ENCODE assay signal across 12 cellular contexts in genomic region chr4:158823461-158823873, GRCh38. TPM values are rescaled to one million over a fixed set of nuclear protein-coding genes. Genes with fewer than 3 reads are reported as not detected.
A peak's percentile ranks its signal among the peaks of the same experiment; 100 is the strongest.
DNase-seq lines count a peak whose midpoint lies in the region; ATAC-seq, FAIRE-seq and TF ChIP-seq lines count a peak whose summit lies in the region.
"Had no signal": no experiment of that assay in that cellular context is flagged by ENCODE, and none has a peak within 500 bp of the region (broad histone marks: within the 10 kb centered on the region; RNA-seq: fewer than 3 reads in every experiment).

No MANE protein-coding gene starts in this region.

- peaks cover 22 to 81% (median 50%) of the 10 kb centered on the region in 4 donors for H3K4me1 ChIP-seq in liver (ENCODE audit: control insufficient read depth in 4 of 4, insufficient read depth in 4 of 4, low read length in 3 of 4)
- peaks cover 100% of the 10 kb centered on the region for H3K4me1 ChIP-seq in HepG2 (ENCODE audit: insufficient read depth, low read length)
- H3K4me1 ChIP-seq in KMS-11 (ENCODE audit: low read depth, poor library complexity, severe bottlenecking): peaks cover 79% of the 10 kb centered on the region
- H3K4me1 ChIP-seq in subcutaneous abdominal adipose tissue (ENCODE audit: control insufficient read depth in 5 of 5, insufficient read depth in 5 of 5, low read length in 5 of 5): peaks cover 22 to 84% (median 78%) of the 10 kb centered on the region in 5 donors

- no peak for TF ChIP-seq POLR2A in HepG2 (IDR thresholded peaks at IDR 0.05; ENCODE audit: insufficient read depth in 1 of 2, low read depth in 2 of 2, low read length in 2 of 2)

- H3K27me3 ChIP-seq in liver (ENCODE audit: control insufficient read depth in 4 of 4, insufficient read depth in 4 of 4, low read length in 3 of 4) (no peaks in the 10 kb centered on the region), HepG2 (ENCODE audit: control insufficient read depth in 1 of 2, insufficient read depth in 2 of 2, low read length in 2 of 2) (no peaks in the 10 kb centered on the region), KMS-11 (ENCODE audit: insufficient read depth, low read depth) (no peaks in the 10 kb centered on the region), subcutaneous abdominal adipose tissue (ENCODE audit: control insufficient read depth in 5 of 5, insufficient read depth in 4 of 5, low read length in 5 of 5) (no peaks in the 10 kb centered on the region)
- H3K27me3 ChIP-seq: dorsolateral prefrontal cortex had no signal

- in situ Hi-C loops in HepG2 (cut with HindIII; ENCODE audit: extremely low pct_ligation_motif_present, low pct_unique_long_range_greater_than_20kb): no loop called here

- peaks cover 0 to 3% (median 0%) of the 10 kb centered on the region in 4 donors for H3K36me3 ChIP-seq in liver (ENCODE audit: control insufficient read depth in 4 of 4, insufficient read depth in 3 of 4, low read depth in 1 of 4, low read length in 3 of 4)
- peaks cover 1 to 4% of the 10 kb centered on the region in 2 experiments; a peak in 2 of 5 replicates for H3K36me3 ChIP-seq in HepG2 (replicated peaks in 1 of 2; ENCODE audit: control insufficient read depth in 1 of 2, insufficient read depth in 2 of 2, low read length in 2 of 2)
- H3K36me3 ChIP-seq in KMS-11 (ENCODE audit: insufficient read depth): no peaks in the 10 kb centered on the region
- H3K36me3 ChIP-seq in subcutaneous abdominal adipose tissue (ENCODE audit: control insufficient read depth in 5 of 5, insufficient read depth in 5 of 5, low read length in 5 of 5): peaks cover 0 to 5% (median 0%) of the 10 kb centered on the region in 5 donors

- peaks cover 50% of the 10 kb centered on the region for H3K79me2 ChIP-seq in HepG2 (ENCODE audit: insufficient read depth, low read length)
- H3K79me2 ChIP-seq in KMS-11 (ENCODE audit: insufficient read depth, low read depth): peaks cover 19% of the 10 kb centered on the region; the same call in 1 of the 2 replicates

- H3K27ac ChIP-seq in liver (ENCODE audit: low read depth in 1 of 2, low read length in 2 of 2) (peak overlapping the region; percentile 46 to 65), HepG2 (ENCODE audit: extremely low read length, insufficient read depth, low read length) (no peak overlapping the region), KMS-11 (peak overlapping the region; percentile 68; the same call in 1 of the 2 replicates), subcutaneous abdominal adipose tissue (ENCODE audit: low read depth, low read length) (peak overlapping the region; percentile 96)
- H3K27ac ChIP-seq: HL-60 had no signal

- no peak for TF ChIP-seq CTCF in liver (IDR thresholded peaks at IDR 0.05; ENCODE audit: low read depth, low read length, missing input control)
- no peak for TF ChIP-seq CTCF in HepG2 (CRISPR knock-in tag; IDR thresholded peaks at IDR 0.05)
- no peak for TF ChIP-seq CTCF in KMS-11 (conservative IDR thresholded peaks at IDR 0.05; ENCODE audit: low read depth, low read length)
- no peak for TF ChIP-seq CTCF in fibroblast of the aortic adventitia (IDR thresholded peaks at IDR 0.05; ENCODE audit: insufficient read depth, low read length)

- H3K9me3 ChIP-seq in liver (ENCODE audit: control insufficient read depth in 4 of 4, low read length in 3 of 4) (no peaks in the 10 kb centered on the region), HepG2 (ENCODE audit: low read length) (no peaks in the 10 kb centered on the region), subcutaneous abdominal adipose tissue (ENCODE audit: control insufficient read depth in 5 of 5, low read length in 5 of 5) (no peaks in the 10 kb centered on the region)

- CTCF ChIA-PET in HepG2 (lab: Yijun Ruan, JAX; ENCODE audit: low intra/inter-chr PET ratio, low total read pairs): no interaction called here

- no TSS peak for BruUV-seq in HepG2 (replicated peaks; lab: Mats Ljungman, UMichigan)

- no peak overlapping the region for H3K4me3 ChIP-seq in liver (ENCODE audit: low read depth in 1 of 3, low read length in 3 of 3)
- no peak overlapping the region for H3K4me3 ChIP-seq in HepG2 (replicated peaks in 1 of 3; ENCODE audit: insufficient read depth in 1 of 3, low read depth in 2 of 3, low read length in 3 of 3)
- no peak overlapping the region for H3K4me3 ChIP-seq in KMS-11 (IDR thresholded peaks at IDR 0.05; ENCODE audit: insufficient read depth, low read depth, low read length)
- no peak overlapping the region for H3K4me3 ChIP-seq in fibroblast of the aortic adventitia (ENCODE audit: low read depth, low read length)
- no peak overlapping the region for H3K4me3 ChIP-seq in subcutaneous abdominal adipose tissue (ENCODE audit: low read depth in 1 of 5, low read length in 5 of 5)
- H3K4me3 ChIP-seq: dorsolateral prefrontal cortex had no signal

- H3K4me2 ChIP-seq in HepG2 (ENCODE audit: low read depth, low read length): no peak overlapping the region
- peak overlapping the region; percentile 74; the same call in 1 of the 2 replicates for H3K4me2 ChIP-seq in KMS-11

- FAIRE-seq in HepG2 (lab: Jason Lieb, UNC): no peak
- FAIRE-seq: TTC549 had no signal

- no peak for DNase-seq in HepG2 (ENCODE audit: low spot score)
- DNase-seq in fibroblast of the aortic adventitia (ENCODE audit: low read depth): peak; percentile 85
- DNase-seq in NCI-H226: no peak
- DNase-seq: CD4-positive, alpha-beta memory T cell; dorsolateral prefrontal cortex had no signal

- H2AFZ ChIP-seq in HepG2 (ENCODE audit: low read length): no peak overlapping the region
- no peak overlapping the region for H2AFZ ChIP-seq in KMS-11 (ENCODE audit: low read depth)

- TF ChIP-seq RAD21 in liver (IDR thresholded peaks at IDR 0.05) (no peak), HepG2 (CRISPR knock-in tag; IDR thresholded peaks at IDR 0.05) (no peak)

- no peaks in the 10 kb centered on the region for H4K20me1 ChIP-seq in HepG2 (ENCODE audit: insufficient read depth, low read length)
- H4K20me1 ChIP-seq in KMS-11 (ENCODE audit: insufficient read depth): no peaks in the 10 kb centered on the region

- 54% methylated on average over 3 of the region's 3 CpGs for WGBS in liver
- 98% methylated on average over 3 of the region's 3 CpGs for WGBS in HepG2 (ENCODE audit: low lambda C conversion rate)

- intact Hi-C loops in HepG2 (cut with micrococcal nuclease; ENCODE audit: unreplicated experiment): no loop called here

- POLR2A ChIA-PET in HepG2 (lab: Yijun Ruan, JAX): interaction anchor here (0.6 kb wide), 1 partner anchor 18 kb away, joined by 3 read pairs; no protein-coding TSS in a partner anchor

- TF ChIP-seq EP300 in HepG2 (IDR thresholded peaks at IDR 0.05; ENCODE audit: low read depth in 2 of 2, low read length in 2 of 2): no peak
- no peak for TF ChIP-seq EP300 in HepG2 (CRISPR knock-in tag; IDR thresholded peaks at IDR 0.05; ENCODE audit: borderline replicate concordance)

- H3K9ac ChIP-seq in liver (ENCODE audit: low read depth in 1 of 2, low read length in 2 of 2) (no peak overlapping the region), HepG2 (ENCODE audit: insufficient read depth, low read depth, low read length) (no peak overlapping the region), KMS-11 (no peak overlapping the region), subcutaneous abdominal adipose tissue (ENCODE audit: low read length in 5 of 5) (peak overlapping the region in 1 of 5 donors; percentile 63)

- ATAC-seq in HepG2 (no peak), GM21723 (IDR thresholded peaks at IDR 0.05; ENCODE audit: unreplicated experiment) (no peak), GM21360 (IDR thresholded peaks at IDR 0.05; ENCODE audit: unreplicated experiment) (no peak)

TF ChIP-seq in HepG2, 621 proteins besides CTCF, POLR2A, EP300 and RAD21 (continues in another document):
- TF ChIP-seq FOXP4 (CRISPR knock-in tag; IDR thresholded peaks at IDR 0.05): no peak

RNA-seq across cellular contexts. Expression of gene FNIP2, which starts 54.6 kb away (rescaled TPM):
- total RNA-seq in liver (10 to 100 TPM; 36.7 to 88.7 TPM), HepG2 (2016; rRNA removed; fragmentation: Illumina TruSeq; extraction: Trizol) (15.5 and 21.8 TPM in 2 replicates), fibroblast of the aortic adventitia (ENCODE audit: low replicate concordance) (21.2 and 34.3 TPM in 2 replicates)
- polyA plus RNA-seq in liver (10 to 100 TPM in 1 of 2 donors, 1 to 10 TPM in 1; 8.8 to 10.3 TPM), HepG2 (2011; rRNA removed) (21.0 and 24.0 TPM in 2 replicates)
- total RNA-seq in HepG2 (2016; cell fraction: cytosol; rRNA removed; fragmentation: Illumina TruSeq; extraction: Trizol; ENCODE audit: low read depth): 3.0 and 4.9 TPM in 2 replicates
- 14.7 and 18.4 TPM in 2 replicates for total RNA-seq in HepG2 (2016; cell fraction: insoluble cytoplasmic fraction; rRNA removed; fragmentation: Illumina TruSeq; extraction: Trizol)
- 10.4 and 11.2 TPM in 2 replicates for total RNA-seq in HepG2 (2016; cell fraction: membrane; rRNA removed; fragmentation: Illumina TruSeq; extraction: Trizol)
- total RNA-seq in HepG2 (2016; cell fraction: nucleus; rRNA removed; fragmentation: Illumina TruSeq; extraction: Trizol): 22.6 and 22.8 TPM in 2 replicates
- 15.3 and 25.0 TPM in 2 replicates for polyA plus RNA-seq in HepG2 (2011; cell fraction: cytosol; rRNA removed)
- 13.4 and 17.1 TPM in 2 replicates for polyA plus RNA-seq in HepG2 (2011; cell fraction: nucleus; rRNA removed)
- 38.7 and 42.8 TPM in 2 replicates for polyA plus RNA-seq in HepG2 (2012)
- 0.37 and 0.41 TPM in 2 replicates for polyA plus RNA-seq in HepG2 (2016; cell fraction: cytosol; fragmentation: Illumina TruSeq; extraction: Trizol; ENCODE audit: low read depth)
- 12.9 and 13.3 TPM in 2 replicates for polyA plus RNA-seq in HepG2 (2016; cell fraction: insoluble cytoplasmic fraction; fragmentation: Illumina TruSeq; extraction: Trizol; ENCODE audit: low read depth)
- 2.1 TPM in 2 replicates for polyA plus RNA-seq in HepG2 (2016; cell fraction: membrane; fragmentation: Illumina TruSeq; extraction: Trizol; ENCODE audit: low read depth)
- 11.3 and 12.9 TPM in 2 replicates for polyA plus RNA-seq in HepG2 (2016; cell fraction: nucleus; fragmentation: Illumina TruSeq; extraction: Trizol; ENCODE audit: insufficient read depth, low read depth)
- 1.8 and 45.2 TPM in 2 replicates for polyA minus RNA-seq in HepG2 (2011; rRNA and poly(A)+ RNA removed; ENCODE audit: low replicate concordance)
- 33.4 and 50.0 TPM in 2 replicates for polyA minus RNA-seq in HepG2 (2011; cell fraction: cytosol; rRNA and poly(A)+ RNA removed)
- polyA minus RNA-seq in HepG2 (2011; cell fraction: nucleus; rRNA and poly(A)+ RNA removed): 74.3 and 82.9 TPM in 2 replicates
